ENCODE assay signal across 10 cellular contexts in genomic region chr13:113947321-113948033, GRCh38. TPM values are rescaled to one million over a fixed set of nuclear protein-coding genes. Genes with fewer than 3 reads are reported as not detected.
DNase-seq lines count a peak whose midpoint lies in the region; ATAC-seq, FAIRE-seq and TF ChIP-seq lines count a peak whose summit lies in the region.
"Had no signal": no experiment of that assay in that cellular context is flagged by ENCODE, and none has a peak within 500 bp of the region (broad histone marks: within the 10 kb centered on the region; RNA-seq: fewer than 3 reads in every experiment).

No MANE protein-coding gene starts in this region.

- H3K27ac Mint-ChIP-seq in H9 = peak overlapping the region in 1 of 3 experiments; percentile 44; a peak in 1 of 7 replicates

- no peak overlapping the region for H3K4me3 ChIP-seq in A549
- no peak overlapping the region for H3K4me3 ChIP-seq in lower lobe of right lung
- H3K4me3 ChIP-seq: GM12878 had no signal

- POLR2A ChIA-PET in A549 (lab: Yijun Ruan, JAX) = no interaction called here

- H3T11ph ChIP-seq in H9 (ENCODE audit: low read length) = no peak overlapping the region

- no peak overlapping the region for H2BK120ac ChIP-seq in H9 (ENCODE audit: low read depth, low read length, poor library complexity, severe bottlenecking)

- H3K14ac ChIP-seq in H9 (ENCODE audit: insufficient read depth, low read length) = no peak overlapping the region; the same call in 1 of the 2 replicates

- no peak for TF ChIP-seq EP300 in A549 (IDR thresholded peaks at IDR 0.05)

- H3K56ac ChIP-seq in H9 (ENCODE audit: insufficient read length, low read depth, low read length) = no peak overlapping the region

- H3K9ac ChIP-seq in H9 (ENCODE audit: extremely low read depth, insufficient read length, low read length) = no peak overlapping the region

- H4K20me1 ChIP-seq in H9 (ENCODE audit: control insufficient read depth, insufficient read depth, insufficient read length) = no peaks in the 10 kb centered on the region

- H3K23ac ChIP-seq in H9 (ENCODE audit: insufficient read length, low read depth, low read length) = no peak overlapping the region

- H3K23me2 ChIP-seq in H9 (ENCODE audit: insufficient read length, low read depth, low read length, poor library complexity, severe bottlenecking) = no peaks in the 10 kb centered on the region

- no peaks in the 10 kb centered on the region for H3K36me3 ChIP-seq in lower lobe of right lung

- intact Hi-C loops in lower lobe of right lung (cut with DNase I) = no loop called here

- H2BK20ac ChIP-seq in H9 (ENCODE audit: low read depth, low read length, poor library complexity, severe bottlenecking) = no peak overlapping the region

- peak in 1 of 2 experiments; percentile 42; a peak in 1 of 6 replicates for ATAC-seq in A549
- peak; percentile 18 to 34 for ATAC-seq in lower lobe of right lung
- ATAC-seq in HG03108 (IDR thresholded peaks at IDR 0.05; ENCODE audit: unreplicated experiment) = no peak
- ATAC-seq in GM21367 (IDR thresholded peaks at IDR 0.05; ENCODE audit: unreplicated experiment) = no peak
- ATAC-seq in GM18907 (IDR thresholded peaks at IDR 0.05; ENCODE audit: unreplicated experiment) = no peak
- ATAC-seq: GM12878 had no signal

- no peaks in the 10 kb centered on the region for H3K79me2 ChIP-seq in H9 (ENCODE audit: insufficient read depth, low read length)

- no peak overlapping the region for H2AK5ac ChIP-seq in H9 (ENCODE audit: insufficient read length, low read length)

- H3K18ac ChIP-seq in H9 (ENCODE audit: insufficient read length, low read depth, low read length) = no peak overlapping the region

- no peaks in the 10 kb centered on the region for H3K9me3 Mint-ChIP-seq in H9

- H3K4me3 Mint-ChIP-seq in H9 = no peak overlapping the region

- no peak overlapping the region for H4K8ac ChIP-seq in H9 (replicated peaks; ENCODE audit: insufficient read length, low read depth, low read length)

- H3K27ac ChIP-seq in A549 (no peak overlapping the region), H9 (ENCODE audit: insufficient read length, low read depth, low read length) (no peak overlapping the region), lower lobe of right lung (no peak overlapping the region)

- no peak overlapping the region for H3K4ac ChIP-seq in H9 (ENCODE audit: low read depth, low read length)

- no peaks in the 10 kb centered on the region for H3K79me1 ChIP-seq in H9 (ENCODE audit: insufficient read depth, low read depth, low read length, poor library complexity, severe bottlenecking)

- TF ChIP-seq RAD21 in A549 (conservative IDR thresholded peaks at IDR 0.05 in 1 of 2, IDR thresholded peaks at IDR 0.05 in 1 of 2) = peak; percentile 51 to 58

- H3K9me3 ChIP-seq in A549 = no peaks in the 10 kb centered on the region
- no peaks in the 10 kb centered on the region for H3K9me3 ChIP-seq in H9 (ENCODE audit: control insufficient read depth, low read depth, low read length)
- no peaks in the 10 kb centered on the region for H3K9me3 ChIP-seq in lower lobe of right lung

- WGBS in A549 (ENCODE audit: missing lambda C conversion rate) = 92% methylated on average over 5 of the region's 17 CpGs
- no CpG with 5 or more reads among the region's 17 CpGs for WGBS in H9 (ENCODE audit: extremely low coverage, insufficient read length, low lambda C conversion rate)

- no peak overlapping the region for H2BK5ac ChIP-seq in H9 (ENCODE audit: insufficient read length, low read length)

- TF ChIP-seq CTCF in A549 (IDR thresholded peaks at IDR 0.05) (peak; percentile 25; the same call in 1 of the 3 replicates), H9 (conservative IDR thresholded peaks at IDR 0.05) (peak; percentile 53), lower lobe of right lung (IDR thresholded peaks at IDR 0.05) (peak; percentile 56)

- no peak overlapping the region for H2AFZ ChIP-seq in H9 (ENCODE audit: low read length)

- H4K5ac ChIP-seq in H9 (ENCODE audit: insufficient read length, low read depth, low read length) = no peak overlapping the region

- H2BK12ac ChIP-seq in H9 (ENCODE audit: insufficient read length, low read depth, low read length) = no peak overlapping the region

- H3K4me1 ChIP-seq in A549 (no peaks in the 10 kb centered on the region), H9 (ENCODE audit: insufficient read depth, low read length) (no peaks in the 10 kb centered on the region), lower lobe of right lung (peaks cover 12% of the 10 kb centered on the region)

- no peaks in the 10 kb centered on the region for H3K27me3 ChIP-seq in H9 (ENCODE audit: insufficient read depth, low read length)
- no peaks in the 10 kb centered on the region for H3K27me3 ChIP-seq in lower lobe of right lung (ENCODE audit: low read depth)

- H3K4me2 ChIP-seq in A549 (no peak overlapping the region), H9 (ENCODE audit: insufficient read depth, insufficient read length, low read length) (no peak overlapping the region)

- no peaks in the 10 kb centered on the region for H3K36me3 Mint-ChIP-seq in H9 (ENCODE audit: insufficient read depth in 1 of 3, low read depth in 3 of 3)

- no peak overlapping the region for H4K91ac ChIP-seq in H9 (ENCODE audit: insufficient read length, low read depth, low read length)

- peaks cover 0 to 5% of the 10 kb centered on the region in 2 experiments; a peak in 2 of 4 replicates for H3K4me1 Mint-ChIP-seq in H9

- CTCF ChIA-PET in A549 (lab: Yijun Ruan, JAX) = interaction anchor here (0.6 to 1.2 kb wide), 5 partner anchors 11 to 158 kb away, joined by 3 read pairs; no protein-coding TSS in a partner anchor

- no peak for FAIRE-seq in A549 (lab: Jason Lieb, UNC)
- FAIRE-seq: GM12878 had no signal

- peak in 1 of 2 experiments; percentile 32 for DNase-seq in A549 (ENCODE audit: low read depth in 1 of 2, low spot score in 1 of 2)
- DNase-seq in H9 = peak; percentile 49
- peak; percentile 32 for DNase-seq in cerebellum (ENCODE audit: low spot score)
- DNase-seq in lower lobe of right lung = no peak
- DNase-seq in activated naive CD4-positive, alpha-beta T cell treated with anti-CD3 and anti-CD28 coated beads, Interleukin-2, amount 50 U/mL, for 16 hours = no peak

- TF ChIP-seq POLR2A in A549 (IDR thresholded peaks at IDR 0.05; ENCODE audit: low read length) = no peak

- H2BK15ac ChIP-seq in H9 (ENCODE audit: low read depth, low read length) = no peak overlapping the region

- no peaks in the 10 kb centered on the region; the same call in 1 of the 2 replicates for H3K27me3 Mint-ChIP-seq in H9 (ENCODE audit: low read depth)

TF ChIP-seq in A549, 52 proteins besides CTCF, POLR2A, EP300 and RAD21:
- TF ChIP-seq HES2 (IDR thresholded peaks at IDR 0.05) (no peak), E2F6 (IDR thresholded peaks at IDR 0.05; ENCODE audit: borderline replicate concordance, low read depth) (no peak), FOSB (CRISPR knock-in tag; IDR thresholded peaks at IDR 0.05) (no peak), SMC3 (IDR thresholded peaks at IDR 0.05) (peak; percentile 47), BCL3 (IDR thresholded peaks at IDR 0.05) (no peak), FOSL2 (IDR thresholded peaks at IDR 0.05) (no peak), FOSL2 (CRISPR knock-in tag; IDR thresholded peaks at IDR 0.05) (no peak), EHMT2 (IDR thresholded peaks at IDR 0.05; ENCODE audit: low read depth) (no peak), MAX (IDR thresholded peaks at IDR 0.05) (peak; percentile 41), CEBPB (IDR thresholded peaks at IDR 0.05) (no peak), PBX3 (IDR thresholded peaks at IDR 0.05) (no peak)

RNA-seq across cellular contexts. Expression of gene C13orf46, which starts 26.4 kb away (rescaled TPM):
- polyA plus RNA-seq in A549 (2011; rRNA removed) = 0.05 and 0.11 TPM in 2 replicates
- 0.19 and 0.27 TPM in 2 replicates for polyA plus RNA-seq in A549 (2012; cell fraction: cytosol; rRNA removed)
- polyA plus RNA-seq in A549 (2012; cell fraction: nucleus; rRNA removed) = 1.3 and 1.4 TPM in 2 replicates
- 0.13 to 0.47 TPM (median 0.15 TPM) in 3 replicates for polyA plus RNA-seq in A549 (2017; fragmentation: RNase III; extraction: RNeasy Plus Mini Kit Qiagen cat#74134 plus additional on column Dnase treatment)
- 0.10 and 0.50 TPM in 2 replicates for polyA minus RNA-seq in A549 (2011; rRNA and poly(A)+ RNA removed)
- total RNA-seq in H9 (2021) = 0.15 and 0.55 TPM in 2 replicates
- total RNA-seq in cerebellum = 0.54 TPM
- 14.0 TPM for total RNA-seq in lower lobe of right lung
- polyA plus RNA-seq: neural cell had no signal

Comparison
In these comparisons a context has a peak if more than half of its experiments do, and no peak if none do; other contexts are left out.
1. ATAC-seq: peak in lower lobe of right lung (2 of 2); none in HG03108 (single experiment), GM21367 (single experiment) and GM18907 (single experiment).
2. DNase-seq: peak in H9 (single experiment) and cerebellum (single experiment); none in lower lobe of right lung (single experiment) and activated naive CD4-positive, alpha-beta T cell treated with anti-CD3 and anti-CD28 coated beads, Interleukin-2, amount 50 U/mL, for 16 hours (single experiment).
3. Peak in every context shown above with its lines, with median percentiles within 50 percentile points of each other: CTCF ChIP-seq.